In genomic region chr6:116019428-116019827, GRCh38 we compare ENCODE assay signal across 12 cellular contexts. TPM values are rescaled to one million over a fixed set of nuclear protein-coding genes. Genes with fewer than 3 reads are reported as not detected.
DNase-seq lines count a peak whose midpoint lies in the region; ATAC-seq and TF ChIP-seq lines count a peak whose summit lies in the region.
"Had no signal": no experiment of that assay in that cellular context is flagged by ENCODE, and none has a peak within 500 bp of the region (broad histone marks: within the 10 kb centered on the region; RNA-seq: fewer than 3 reads in every experiment).

No MANE protein-coding gene starts in this region.

- H3K36me3 Mint-ChIP-seq in mesothelial cell of epicardium: no peaks in the 10 kb centered on the region
- H3K36me3 Mint-ChIP-seq: activated CD8-positive, alpha-beta memory T cell treated with anti-CD3 and anti-CD28 coated beads, Interleukin-2, amount 10 ng/mL, durations not matched to agents 7 days and 5 days had no signal

- H3K4me3 Mint-ChIP-seq in mesothelial cell of epicardium: no peak overlapping the region
- H3K4me3 Mint-ChIP-seq: activated CD8-positive, alpha-beta memory T cell treated with anti-CD3 and anti-CD28 coated beads, Interleukin-2, amount 10 ng/mL, durations not matched to agents 7 days and 5 days had no signal

- peaks cover 3% of the 10 kb centered on the region for H3K9me3 Mint-ChIP-seq in mesothelial cell of epicardium

- H3K27me3 ChIP-seq in H7 (ENCODE audit: control insufficient read depth, insufficient read depth, low read length): no peaks in the 10 kb centered on the region
- H3K27me3 ChIP-seq: brain microvascular endothelial cell had no signal

- peak overlapping the region; percentile 15 for H3K27ac Mint-ChIP-seq in mesothelial cell of epicardium
- H3K27ac Mint-ChIP-seq: activated CD8-positive, alpha-beta memory T cell treated with anti-CD3 and anti-CD28 coated beads, Interleukin-2, amount 10 ng/mL, durations not matched to agents 7 days and 5 days had no signal

- ATAC-seq in GM21717 (IDR thresholded peaks at IDR 0.05; ENCODE audit: unreplicated experiment): peak; percentile 78
- peak; percentile 86 for ATAC-seq in HG03196 (IDR thresholded peaks at IDR 0.05; ENCODE audit: unreplicated experiment)
- ATAC-seq: activated CD8-positive, alpha-beta memory T cell treated with anti-CD3 and anti-CD28 coated beads, Interleukin-2, amount 10 ng/mL, durations not matched to agents 7 days and 5 days had no signal

- no peaks in the 10 kb centered on the region for H3K36me3 ChIP-seq in H7 (replicated peaks; ENCODE audit: control insufficient read depth, insufficient read depth, low read length)
- H3K36me3 ChIP-seq: brain microvascular endothelial cell had no signal

- peak; percentile 22 for DNase-seq in DMS53 (lab: John Stamatoyannopoulos, UW)
- no peak for DNase-seq in DMS53 treated with DMSO at 0.1 percent for 48 hours (lab: John Stamatoyannopoulos, UW; ENCODE audit: unreplicated experiment)
- no peak for DNase-seq in mesothelial cell of epicardium (ENCODE audit: low spot score in 2 of 2, unreplicated experiment in 2 of 2)
- DNase-seq in GF-D8 (lab: John Stamatoyannopoulos, UW): no peak
- no peak for DNase-seq in medulla oblongata (ENCODE audit: extremely low spot score)
- DNase-seq in H7: no peak
- DNase-seq: activated CD8-positive, alpha-beta memory T cell treated with anti-CD3 and anti-CD28 coated beads, Interleukin-2, amount 10 ng/mL, durations not matched to agents 7 days and 5 days; brain microvascular endothelial cell; retina had no signal

- H3K27me3 Mint-ChIP-seq in mesothelial cell of epicardium (ENCODE audit: low read depth): no peaks in the 10 kb centered on the region

- H3K4me1 Mint-ChIP-seq in mesothelial cell of epicardium: peaks cover 28% of the 10 kb centered on the region
- H3K4me1 Mint-ChIP-seq: activated CD8-positive, alpha-beta memory T cell treated with anti-CD3 and anti-CD28 coated beads, Interleukin-2, amount 10 ng/mL, durations not matched to agents 7 days and 5 days had no signal

- no peak for TF ChIP-seq CTCF in mesothelial cell of epicardium (IDR thresholded peaks at IDR 0.05; ENCODE audit: unreplicated experiment)

- H3K4me3 ChIP-seq in H7 (ENCODE audit: insufficient read depth, low read depth, low read length): no peak overlapping the region
- H3K4me3 ChIP-seq: lung had no signal

RNA-seq across cellular contexts. Expression of gene FRK, which starts 41.3 kb away (rescaled TPM):
- total RNA-seq in mesothelial cell of epicardium: 4.9 to 5.2 TPM (median 5.1 TPM) in 3 replicates
- 0.10 and 0.11 TPM in 2 replicates for total RNA-seq in H7 (2014; rRNA removed; shearing (Covaris generic))
